26 cellular contexts compared by ENCODE assay signal in the genomic region with DNA sequence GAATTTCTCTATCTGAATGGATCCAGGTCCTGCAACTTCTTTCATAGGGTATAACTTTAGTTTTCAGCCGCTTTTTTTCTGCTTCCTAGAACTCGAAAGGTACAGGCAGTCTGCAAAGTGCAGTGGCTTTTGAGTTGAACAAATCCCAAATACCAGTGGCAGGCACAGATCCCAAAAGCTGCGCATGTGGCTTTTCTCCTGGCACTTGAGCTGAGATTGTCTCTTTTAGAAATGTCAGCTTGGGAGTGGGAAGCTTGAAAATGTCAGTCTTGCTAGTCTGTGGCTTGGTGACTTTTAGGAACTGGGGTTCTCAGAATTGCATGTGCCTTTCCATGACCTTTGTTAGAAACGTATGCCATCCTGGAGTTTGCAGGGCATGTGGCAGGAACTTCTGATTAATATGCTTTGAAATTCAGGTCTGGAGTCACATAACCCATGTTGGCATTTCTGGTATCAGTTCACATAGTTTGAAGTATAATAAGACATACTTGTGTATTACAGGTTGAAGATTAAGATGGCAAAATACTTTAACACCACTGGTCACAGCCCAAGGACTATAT.
A peak's percentile ranks its signal among the peaks of the same experiment; 100 is the strongest.
DNase-seq lines count a peak whose midpoint lies in the region; ATAC-seq and TF ChIP-seq lines count a peak whose summit lies in the region.
"Had no signal": no experiment of that assay in that cellular context is flagged by ENCODE, and none has a peak within 500 bp of the region (broad histone marks: within the 10 kb centered on the region; RNA-seq: fewer than 3 reads in every experiment).

No MANE protein-coding gene starts in this region.

- H3F3A ChIP-seq in GM23338 (replicated peaks; ENCODE audit: low read depth): no peaks in the 10 kb centered on the region

- DNase-seq in Right ventricle myocardium inferior (ENCODE audit: missing footprints) (no peak), right cardiac atrium (no peak), lower lobe of right lung (no peak), NCI-H526 treated with DMSO at 0.1 percent for 48 hours (lab: John Stamatoyannopoulos, UW) (no peak), GM23338 (ENCODE audit: low spot score) (no peak), GM20000 (ENCODE audit: low spot score) (no peak)
- DNase-seq: activated CD4-positive, alpha-beta T cell treated with anti-CD3 and anti-CD28 coated beads for 48 hours; activated gamma-delta T cell; adrenal gland; COR-L47; effector CD8-positive, alpha-beta T cell; erythroblast; midbrain; NCI-H510A treated with DMSO at 0.1 percent for 48 hours; right lobe of liver; stimulated activated CD4-positive, alpha-beta T cell treated with anti-CD3 and anti-CD28 coated beads, Interleukin-4, amount 100 ng/mL, for 4 hours; T-helper 1 cell had no signal

- no peaks in the 10 kb centered on the region for H3K9me3 ChIP-seq in right cardiac atrium (ENCODE audit: control insufficient read depth, low read length)
- H3K9me3 ChIP-seq in lower lobe of right lung: no peaks in the 10 kb centered on the region
- H3K9me3 ChIP-seq: A549, adrenal gland, right lobe of liver had no signal

- H3K79me2 ChIP-seq in GM23338 (replicated peaks; ENCODE audit: insufficient read depth): no peaks in the 10 kb centered on the region
- H3K79me2 ChIP-seq: parathyroid adenoma had no signal

- H4K20me1 ChIP-seq in GM23338 (replicated peaks; ENCODE audit: insufficient read depth): no peaks in the 10 kb centered on the region

- WGBS in right cardiac atrium: 66% methylated on average over 4 of the region's 4 CpGs

- H3K27me3 Mint-ChIP-seq in activated T-helper 17 cell treated with anti-CD3 and anti-CD28 coated beads, Interleukin-2, amount 50 U/mL, for 72 hours: no peaks in the 10 kb centered on the region
- peaks cover 6% of the 10 kb centered on the region for H3K27me3 Mint-ChIP-seq in GM23338 (ENCODE audit: insufficient read depth, low read depth, poor library complexity)
- H3K27me3 Mint-ChIP-seq: brain, type B pancreatic cell had no signal

- no peaks in the 10 kb centered on the region for H3K9me3 Mint-ChIP-seq in activated T-helper 17 cell treated with anti-CD3 and anti-CD28 coated beads, Interleukin-2, amount 50 U/mL, for 72 hours
- peaks cover 10% of the 10 kb centered on the region; the same call in 2 of the 3 replicates for H3K9me3 Mint-ChIP-seq in GM23338
- H3K9me3 Mint-ChIP-seq: type B pancreatic cell had no signal

- 0 out of 2 replicates have a peak, but pooled peaks cover 5% of the 10 kb centered on the region for H3K9me2 ChIP-seq in GM23338 (ENCODE audit: insufficient read depth)

- H3K27ac ChIP-seq in right cardiac atrium (ENCODE audit: low read length) (no peak overlapping the region), lower lobe of right lung (peak overlapping the region; percentile 33), GM23338 (ENCODE audit: low read depth) (no peak overlapping the region)
- H3K27ac ChIP-seq: A549, adrenal gland, KMS-11, parathyroid adenoma, right lobe of liver had no signal

- no peak overlapping the region for H2AFZ ChIP-seq in GM23338
- H2AFZ ChIP-seq: parathyroid adenoma had no signal

- H3K36me3 ChIP-seq in lower lobe of right lung: no peaks in the 10 kb centered on the region
- H3K36me3 ChIP-seq in GM23338 (ENCODE audit: insufficient read depth): no peaks in the 10 kb centered on the region
- H3K36me3 ChIP-seq: adrenal gland, right lobe of liver had no signal

- intact Hi-C loops in Right ventricle myocardium inferior (cut with DNase I) (loop anchor here (10.0 kb wide), 1 partner anchor 184 kb away; a partner anchor contains a TSS), right cardiac atrium (cut with DNase I) (no loop called here), lower lobe of right lung (cut with DNase I) (no loop called here)

- H3K27ac Mint-ChIP-seq in activated T-helper 17 cell treated with anti-CD3 and anti-CD28 coated beads, Interleukin-2, amount 50 U/mL, for 72 hours: peak overlapping the region; percentile 53
- no peak overlapping the region for H3K27ac Mint-ChIP-seq in GM23338
- H3K27ac Mint-ChIP-seq: type B pancreatic cell had no signal

- H3K4me3 ChIP-seq in right cardiac atrium (ENCODE audit: low read length) (no peak overlapping the region), lower lobe of right lung (peak overlapping the region; percentile 7), GM23338 (no peak overlapping the region)
- H3K4me3 ChIP-seq: A549, adrenal gland, GM12878, right lobe of liver had no signal

- peaks cover 4% of the 10 kb centered on the region for H3K4me1 ChIP-seq in right cardiac atrium (ENCODE audit: control insufficient read depth, insufficient read depth, low read length)
- peaks cover 12% of the 10 kb centered on the region for H3K4me1 ChIP-seq in lower lobe of right lung
- H3K4me1 ChIP-seq in GM23338 (ENCODE audit: insufficient read depth): 0 out of 2 replicates have a peak, but pooled peaks cover under 1% of the 10 kb centered on the region
- H3K4me1 ChIP-seq: A549, parathyroid adenoma, right lobe of liver had no signal

- H3K4me3 Mint-ChIP-seq in activated T-helper 17 cell treated with anti-CD3 and anti-CD28 coated beads, Interleukin-2, amount 50 U/mL, for 72 hours: peak overlapping the region; percentile 15
- no peak overlapping the region for H3K4me3 Mint-ChIP-seq in GM23338
- H3K4me3 Mint-ChIP-seq: brain, type B pancreatic cell had no signal

- no peak overlapping the region for H3K4me2 ChIP-seq in GM23338
- H3K4me2 ChIP-seq: A549, KMS-11 had no signal

- H3K4me1 Mint-ChIP-seq in activated T-helper 17 cell treated with anti-CD3 and anti-CD28 coated beads, Interleukin-2, amount 50 U/mL, for 72 hours: peaks cover 27% of the 10 kb centered on the region
- H3K4me1 Mint-ChIP-seq in GM23338: peaks cover 3% of the 10 kb centered on the region; the same call in 2 of the 3 replicates

- TF ChIP-seq CTCF in lower lobe of right lung (IDR thresholded peaks at IDR 0.05): no peak
- TF ChIP-seq CTCF in GM23338 (conservative IDR thresholded peaks at IDR 0.05; ENCODE audit: low read depth in 2 of 2): no peak
- TF ChIP-seq CTCF in GM20000 (IDR thresholded peaks at IDR 0.05; ENCODE audit: extremely low read depth, missing control alignments): no peak

- ATAC-seq in Right ventricle myocardium inferior (peak; percentile 53), right cardiac atrium (no peak), lower lobe of right lung (no peak), GM23338 (no peak), HG03457 (IDR thresholded peaks at IDR 0.05; ENCODE audit: unreplicated experiment) (no peak)
- ATAC-seq in activated T-helper 17 cell treated with anti-CD3 and anti-CD28 coated beads, Interleukin-2, amount 50 U/mL, for 72 hours (replicated peaks): no peak
- ATAC-seq: A549, GM12878, Panc1 had no signal

- H3K27me3 ChIP-seq in right cardiac atrium (ENCODE audit: control insufficient read depth, insufficient read depth) (no peaks in the 10 kb centered on the region), lower lobe of right lung (ENCODE audit: low read depth) (no peaks in the 10 kb centered on the region), GM23338 (ENCODE audit: insufficient read depth) (no peaks in the 10 kb centered on the region)
- H3K27me3 ChIP-seq: adrenal gland, right lobe of liver had no signal

- H3K36me3 Mint-ChIP-seq in activated T-helper 17 cell treated with anti-CD3 and anti-CD28 coated beads, Interleukin-2, amount 50 U/mL, for 72 hours (ENCODE audit: low read depth): peaks cover 3% of the 10 kb centered on the region
- peaks cover 15% of the 10 kb centered on the region; the same call in 2 of the 3 replicates for H3K36me3 Mint-ChIP-seq in GM23338 (ENCODE audit: low read depth)

TF ChIP-seq in GM23338, 12 proteins besides CTCF, POLR2A, EP300 and RAD21 (continues in another document):
- TF ChIP-seq POLR2AphosphoS5 (IDR thresholded peaks at IDR 0.05; ENCODE audit: low read depth) (no peak), ZNF114 (CRISPR knock-in tag; IDR thresholded peaks at IDR 0.05) (no peak), EZH2phosphoT487 (IDR thresholded peaks at IDR 0.05; ENCODE audit: unreplicated experiment) (no peak), EZH2 (IDR thresholded peaks at IDR 0.05; ENCODE audit: low read depth, unreplicated experiment) (no peak), STAT1 (IDR thresholded peaks at IDR 0.05; ENCODE audit: unreplicated experiment) (no peak)
- TF ChIP-seq, protein P1, sequence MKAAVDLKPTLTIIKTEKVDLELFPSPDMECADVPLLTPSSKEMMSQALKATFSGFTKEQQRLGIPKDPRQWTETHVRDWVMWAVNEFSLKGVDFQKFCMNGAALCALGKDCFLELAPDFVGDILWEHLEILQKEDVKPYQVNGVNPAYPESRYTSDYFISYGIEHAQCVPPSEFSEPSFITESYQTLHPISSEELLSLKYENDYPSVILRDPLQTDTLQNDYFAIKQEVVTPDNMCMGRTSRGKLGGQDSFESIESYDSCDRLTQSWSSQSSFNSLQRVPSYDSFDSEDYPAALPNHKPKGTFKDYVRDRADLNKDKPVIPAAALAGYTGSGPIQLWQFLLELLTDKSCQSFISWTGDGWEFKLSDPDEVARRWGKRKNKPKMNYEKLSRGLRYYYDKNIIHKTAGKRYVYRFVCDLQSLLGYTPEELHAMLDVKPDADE (IDR thresholded peaks at IDR 0.05): no peak
